In the genomic region with DNA sequence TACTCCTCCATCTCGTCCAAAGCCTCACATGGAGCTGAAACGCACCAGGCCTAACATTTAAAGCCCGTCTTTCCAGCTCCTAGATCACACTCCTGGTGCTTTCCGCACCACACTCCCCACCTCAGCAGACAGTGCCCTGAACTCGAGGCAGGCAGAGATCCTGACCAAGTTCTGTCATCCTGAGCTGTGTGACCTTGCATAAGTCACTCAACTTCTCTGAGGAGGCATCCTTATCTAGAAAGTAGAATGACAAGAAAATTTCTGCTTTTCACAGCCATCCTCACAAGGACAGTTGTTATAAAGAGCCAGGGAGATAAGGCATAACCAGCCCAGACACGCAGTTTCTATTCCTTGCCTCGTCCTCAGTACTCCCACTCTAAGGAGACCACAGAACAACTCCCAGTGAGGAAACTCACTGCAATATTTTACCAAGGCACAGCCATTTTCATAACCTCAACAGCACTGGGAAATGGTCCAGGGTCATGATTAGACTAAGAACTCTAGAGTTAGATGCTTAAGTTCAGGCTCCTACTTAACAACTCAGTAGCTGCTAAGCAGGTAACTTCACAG, we compare ENCODE assay signal across 11 cellular contexts. TPM values are rescaled to one million over a fixed set of nuclear protein-coding genes. Genes with fewer than 3 reads are reported as not detected.
DNase-seq lines count a peak whose midpoint lies in the region; ATAC-seq, FAIRE-seq and TF ChIP-seq lines count a peak whose summit lies in the region.
"Had no signal": no experiment of that assay in that cellular context is flagged by ENCODE, and none has a peak within 500 bp of the region (broad histone marks: within the 10 kb centered on the region; RNA-seq: fewer than 3 reads in every experiment).

No MANE protein-coding gene starts in this region.

- H3K36me3 Mint-ChIP-seq in activated T-cell treated with anti-CD3 and anti-CD28 coated beads, Interleukin-2, amount 50 U/mL, for 4 hours (ENCODE audit: insufficient read depth), result peaks cover 19% of the 10 kb centered on the region
- peaks cover 49 to 65% of the 10 kb centered on the region in 2 donors for H3K36me3 Mint-ChIP-seq in stimulated activated naive B cell treated with anti-CD40 and anti-IgM and Interleukin-4, amounts not matched to agents 10 μg/mL and 1 μg/mL and 100 μg/mL, for 72 hours

- H3K36me3 ChIP-seq in SJSA1 (peaks cover 48% of the 10 kb centered on the region), endothelial cell of umbilical vein (ENCODE audit: control insufficient read depth in 2 of 2, extremely low read depth in 1 of 2, insufficient read depth in 2 of 2, low read length in 2 of 2) (no peaks in the 10 kb centered on the region)

- no peaks in the 10 kb centered on the region for H3K9me3 ChIP-seq in SJSA1 (replicated peaks)
- H3K9me3 ChIP-seq in endothelial cell of umbilical vein (replicated peaks; ENCODE audit: control insufficient read depth, insufficient read depth, low read length), result no peaks in the 10 kb centered on the region
- H3K9me3 ChIP-seq: body of pancreas had no signal

- no peak for DNase-seq in activated T-cell treated with anti-CD3 and anti-CD28 coated beads, Interleukin-2, amount 50 U/mL, for 4 hours
- DNase-seq in activated T-cell treated with anti-CD3 and anti-CD28 coated beads for 4 hours (no peak), SJSA1 (ENCODE audit: low read depth in 1 of 2, low spot score in 2 of 2) (no peak), endothelial cell of umbilical vein (ENCODE audit: low read depth, low spot score) (no peak), GOT3 (lab: John Stamatoyannopoulos, UW) (no peak), coronary artery (ENCODE audit: low spot score) (no peak), NCI-H146 (lab: John Stamatoyannopoulos, UW) (no peak)
- DNase-seq in stimulated activated naive B cell treated with anti-CD40 and anti-IgM and Interleukin-4, amounts not matched to agents 10 μg/mL and 1 μg/mL and 100 μg/mL, for 72 hours, result no peak
- DNase-seq: activated CD4-positive, CD25-positive, alpha-beta regulatory T cell; body of pancreas; foreskin melanocyte had no signal

- no peaks in the 10 kb centered on the region for H3K9me1 ChIP-seq in endothelial cell of umbilical vein (replicated peaks; ENCODE audit: control insufficient read depth, extremely low read depth, insufficient read depth, low read length)

- H3K27me3 Mint-ChIP-seq in activated T-cell treated with anti-CD3 and anti-CD28 coated beads, Interleukin-2, amount 50 U/mL, for 4 hours (ENCODE audit: low read depth), result no peaks in the 10 kb centered on the region
- no peaks in the 10 kb centered on the region for H3K27me3 Mint-ChIP-seq in stimulated activated naive B cell treated with anti-CD40 and anti-IgM and Interleukin-4, amounts not matched to agents 10 μg/mL and 1 μg/mL and 100 μg/mL, for 72 hours

- TF ChIP-seq POLR2A in endothelial cell of umbilical vein (IDR thresholded peaks at IDR 0.05; ENCODE audit: low read depth, low read length), result no peak

- H3K4me3 Mint-ChIP-seq in activated T-cell treated with anti-CD3 and anti-CD28 coated beads, Interleukin-2, amount 50 U/mL, for 4 hours, result peak overlapping the region; percentile 97
- peak overlapping the region; percentile 97 to 100 for H3K4me3 Mint-ChIP-seq in stimulated activated naive B cell treated with anti-CD40 and anti-IgM and Interleukin-4, amounts not matched to agents 10 μg/mL and 1 μg/mL and 100 μg/mL, for 72 hours

- no peaks in the 10 kb centered on the region for H3K9me3 Mint-ChIP-seq in activated T-cell treated with anti-CD3 and anti-CD28 coated beads, Interleukin-2, amount 50 U/mL, for 4 hours
- H3K9me3 Mint-ChIP-seq in stimulated activated naive B cell treated with anti-CD40 and anti-IgM and Interleukin-4, amounts not matched to agents 10 μg/mL and 1 μg/mL and 100 μg/mL, for 72 hours, result no peaks in the 10 kb centered on the region

- CTCF ChIA-PET in endothelial cell of umbilical vein (lab: Charles Lee), result interaction anchor here (1.1 to 2.7 kb wide), 2 partner anchors 9 to 68 kb away, joined by 4 to 10 read pairs; no protein-coding TSS in a partner anchor

- H3K4me1 ChIP-seq in SJSA1 (replicated peaks) (peaks cover 19% of the 10 kb centered on the region), endothelial cell of umbilical vein (ENCODE audit: control insufficient read depth, extremely low read depth, insufficient read depth, low read length) (peaks cover 16% of the 10 kb centered on the region)

- ATAC-seq in activated T-cell treated with anti-CD3 and anti-CD28 coated beads, Interleukin-2, amount 50 U/mL, for 4 hours, result no peak
- ATAC-seq in stimulated activated naive B cell treated with anti-CD40 and anti-IgM and Interleukin-4, amounts not matched to agents 10 μg/mL and 1 μg/mL and 100 μg/mL, for 72 hours (replicated peaks), result no peak
- ATAC-seq: body of pancreas had no signal

- no peak overlapping the region for H2AFZ ChIP-seq in endothelial cell of umbilical vein (ENCODE audit: low read depth, low read length)

- H3K79me2 ChIP-seq in endothelial cell of umbilical vein (ENCODE audit: control insufficient read depth, insufficient read depth, low read length), result peaks cover 61% of the 10 kb centered on the region

- no peaks in the 10 kb centered on the region for H3K27me3 ChIP-seq in SJSA1 (replicated peaks)
- no peaks in the 10 kb centered on the region for H3K27me3 ChIP-seq in endothelial cell of umbilical vein (ENCODE audit: control insufficient read depth in 2 of 2, insufficient read depth in 2 of 2, low read length in 2 of 2)
- H3K27me3 ChIP-seq: body of pancreas had no signal

- TF ChIP-seq CTCF in endothelial cell of umbilical vein (IDR thresholded peaks at IDR 0.05; ENCODE audit: extremely low read depth in 1 of 2, insufficient read depth in 1 of 2, low read depth in 1 of 2, low read length in 2 of 2), result no peak
- no peak for TF ChIP-seq CTCF in coronary artery (IDR thresholded peaks at IDR 0.05)

- H3K4me2 ChIP-seq in endothelial cell of umbilical vein (ENCODE audit: insufficient read depth, low read length), result peak overlapping the region; percentile 25

- H3K9ac ChIP-seq in endothelial cell of umbilical vein (replicated peaks; ENCODE audit: extremely low read depth, insufficient read depth, low read length), result no peak overlapping the region

- H3K4me3 ChIP-seq in SJSA1, result no peak overlapping the region
- H3K4me3 ChIP-seq in endothelial cell of umbilical vein (replicated peaks in 1 of 3; ENCODE audit: insufficient read depth in 1 of 3, low read depth in 1 of 3, low read length in 3 of 3), result no peak overlapping the region
- H3K4me3 ChIP-seq in coronary artery, result no peak overlapping the region
- H3K4me3 ChIP-seq: body of pancreas had no signal

- no peak for FAIRE-seq in endothelial cell of umbilical vein (lab: Jason Lieb, UNC)

- no peaks in the 10 kb centered on the region for H4K20me1 ChIP-seq in endothelial cell of umbilical vein (replicated peaks; ENCODE audit: control insufficient read depth, extremely low read depth, insufficient read depth, low read length)

- BruUV-seq in endothelial cell of umbilical vein (replicated peaks; lab: Mats Ljungman, UMichigan), result no TSS peak

- POLR2A ChIA-PET in endothelial cell of umbilical vein (lab: Charles Lee), result no interaction called here

- H3K27ac Mint-ChIP-seq in stimulated activated naive B cell treated with anti-CD40 and anti-IgM and Interleukin-4, amounts not matched to agents 10 μg/mL and 1 μg/mL and 100 μg/mL, for 72 hours, result peak overlapping the region; percentile 25

- peaks cover 18% of the 10 kb centered on the region for H3K4me1 Mint-ChIP-seq in activated T-cell treated with anti-CD3 and anti-CD28 coated beads, Interleukin-2, amount 50 U/mL, for 4 hours (ENCODE audit: low read depth)
- peaks cover 18 to 57% of the 10 kb centered on the region in 2 donors for H3K4me1 Mint-ChIP-seq in stimulated activated naive B cell treated with anti-CD40 and anti-IgM and Interleukin-4, amounts not matched to agents 10 μg/mL and 1 μg/mL and 100 μg/mL, for 72 hours

- intact Hi-C loops in endothelial cell of umbilical vein (cut with micrococcal nuclease), result no loop called here

- dilution Hi-C loops in endothelial cell of umbilical vein (cut with MboI; ENCODE audit: extremely low pct_ligation_motif_present, low sequenced_read_pairs), result no loop called here

- H3K27ac ChIP-seq in SJSA1, result peak overlapping the region; percentile 83; the same call in 1 of the 2 replicates
- peak overlapping the region; percentile 72 for H3K27ac ChIP-seq in endothelial cell of umbilical vein (ENCODE audit: insufficient read depth, low read depth, low read length)
- H3K27ac ChIP-seq in coronary artery, result no peak overlapping the region

TF ChIP-seq in endothelial cell of umbilical vein, 7 proteins besides CTCF, POLR2A, EP300 and RAD21:
- TF ChIP-seq GATA2 (IDR thresholded peaks at IDR 0.05; ENCODE audit: insufficient read depth, insufficient read length, low read depth, low read length) (no peak), FOS (IDR thresholded peaks at IDR 0.05; ENCODE audit: borderline replicate concordance, insufficient read depth, low read length) (no peak)

RNA-seq across cellular contexts. Expression of a gene that starts 3.1 kb away (rescaled TPM):
- total RNA-seq in activated T-cell treated with anti-CD3 and anti-CD28 coated beads, Interleukin-2, amount 50 U/mL, for 4 hours, result 10 to 100 TPM; 53.1 to 58.0 (median 54.6) TPM
- total RNA-seq in SJSA1 (2014; rRNA removed; shearing (Covaris generic)), result 15.6 and 16.2 TPM in 2 replicates
- 57.1 and 62.2 TPM in 2 replicates for total RNA-seq in endothelial cell of umbilical vein
- polyA plus RNA-seq in endothelial cell of umbilical vein, result 32.7 and 40.9 TPM in 2 replicates
- 29.8 and 30.0 TPM in 2 replicates for polyA plus RNA-seq in endothelial cell of umbilical vein (2011; cell fraction: cytosol; rRNA removed)
- polyA plus RNA-seq in endothelial cell of umbilical vein (2011; cell fraction: nucleus; rRNA removed), result 124 and 145 TPM in 2 replicates
- polyA plus RNA-seq in endothelial cell of umbilical vein (2012), result 26.6 and 30.5 TPM in 2 replicates
- 81.5 and 89.4 TPM in 2 replicates for polyA minus RNA-seq in endothelial cell of umbilical vein
- polyA minus RNA-seq in endothelial cell of umbilical vein (2011; cell fraction: cytosol; rRNA and poly(A)+ RNA removed), result 59.2 TPM
- polyA minus RNA-seq in endothelial cell of umbilical vein (2011; cell fraction: nucleus; rRNA and poly(A)+ RNA removed), result 51.7 and 72.7 TPM in 2 replicates

Comparison
In these comparisons a context has a peak if more than half of its experiments do, and no peak if none do; other contexts are left out.
1. H3K27ac ChIP-seq: peak in SJSA1 (single experiment) and endothelial cell of umbilical vein (single experiment); none in coronary artery (0 of 2).